Comparison of ENCODE assay signal across 38 cellular contexts in the genomic region with DNA sequence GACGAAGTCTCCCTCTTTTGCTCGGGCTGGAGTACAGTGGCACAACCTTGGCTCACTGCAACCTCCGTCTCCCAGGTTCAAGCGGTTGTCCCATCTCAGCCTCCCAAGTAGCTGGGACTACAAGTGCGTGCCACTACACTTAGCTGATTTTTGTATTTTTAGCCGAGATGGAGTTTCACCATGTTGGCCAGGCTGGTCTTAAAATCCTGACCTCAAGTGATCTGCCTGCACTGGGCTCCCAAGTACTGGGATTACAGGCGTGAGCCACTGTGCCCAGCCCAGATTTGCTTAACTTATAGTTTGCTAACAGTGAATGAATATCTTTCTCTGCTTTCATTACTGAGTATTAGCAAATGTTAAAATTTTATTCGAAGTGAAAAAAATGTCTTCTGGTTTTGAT.
"Had no signal": no experiment of that assay in that cellular context is flagged by ENCODE, and none has a peak within 500 bp of the region (broad histone marks: within the 10 kb centered on the region; RNA-seq: fewer than 3 reads in every experiment).

No MANE protein-coding gene starts in this region.

- DNase-seq: activated effector memory CD4-positive, alpha-beta T cell treated with anti-CD3 and anti-CD28 coated beads, Interleukin-2, amount 50 U/mL, for 16 hours; activated effector memory CD4-positive, alpha-beta T cell treated with Interleukin-2 at 50 U/mL for 16 hours; activated gamma-delta T cell; activated gamma-delta T cell treated with Interleukin-2 at 50 U/mL for 16 hours; activated naive CD4-positive, alpha-beta T cell; activated naive CD4-positive, alpha-beta T cell treated with anti-CD3 and anti-CD28 coated beads for 36 hours; activated naive CD4-positive, alpha-beta T cell treated with anti-CD3 and anti-CD28 coated beads, Interleukin-2, amount 10 ng/mL, durations not matched to agents 7 days and 5 days; activated naive CD4-positive, alpha-beta T cell treated with anti-CD3 and anti-CD28 coated beads, Interleukin-2, amount 50 U/mL, for 16 hours; activated naive CD4-positive, alpha-beta T cell treated with Interleukin-2 at 50 U/mL for 16 hours; activated naive CD8-positive, alpha-beta T cell treated with anti-CD3 and anti-CD28 coated beads for 36 hours; activated naive CD8-positive, alpha-beta T cell treated with anti-CD3 and anti-CD28 coated beads, Interleukin-2, amount 10 ng/mL, durations not matched to agents 7 days and 5 days; activated naive CD8-positive, alpha-beta T cell treated with anti-CD3 and anti-CD28 coated beads, Interleukin-2, amount 50 U/mL, for 24 hours; activated T-cell treated with anti-CD3 and anti-CD28 coated beads, Interleukin-2, amount 50 U/mL, for 1 hour; activated T-cell treated with anti-CD3 and anti-CD28 coated beads, Interleukin-2, amount 50 U/mL, for 24 hours; activated T-cell treated with anti-CD3 and anti-CD28 coated beads, Interleukin-2, amount 50 U/mL, for 4 hours; activated T-cell treated with anti-CD3 and anti-CD28 coated beads, Interleukin-2, amount 50 U/mL, for 48 hours; activated T-cell treated with anti-CD3 and anti-CD28 coated beads, Interleukin-2, amount 50 U/mL, for 72 hours; adrenal gland; amniotic stem cell; amygdala; anterior cingulate cortex; aorta; body of pancreas; brain microvascular endothelial cell; caudate nucleus; central memory CD4-positive, alpha-beta T cell; cerebellar nuclear complex had no signal

- H3K4me1 ChIP-seq: adrenal gland, ascending aorta, body of pancreas, breast epithelium had no signal

- H3K9me3 ChIP-seq: adrenal gland, body of pancreas, breast epithelium had no signal

- ATAC-seq: activated naive CD4-positive, alpha-beta T cell treated with anti-CD3 and anti-CD28 coated beads, Interleukin-2, amount 50 U/mL, for 72 hours; activated naive CD8-positive, alpha-beta T cell treated with anti-CD3 and anti-CD28 coated beads, Interleukin-2, amount 50 U/mL, for 24 hours; activated T-cell treated with anti-CD3 and anti-CD28 coated beads, Interleukin-2, amount 50 U/mL, for 4 hours; activated T-cell treated with anti-CD3 and anti-CD28 coated beads, Interleukin-2, amount 50 U/mL, for 72 hours; activated T-helper 17 cell treated with anti-CD3 and anti-CD28 coated beads, Interleukin-2, amount 50 U/mL, for 72 hours; body of pancreas had no signal

- H3K36me3 ChIP-seq: brain microvascular endothelial cell, breast epithelium had no signal

- H3K27me3 Mint-ChIP-seq: activated naive CD4-positive, alpha-beta T cell treated with anti-CD3 and anti-CD28 coated beads, Interleukin-2, amount 10 ng/mL, durations not matched to agents 7 days and 5 days; activated naive CD4-positive, alpha-beta T cell treated with anti-CD3 and anti-CD28 coated beads, Interleukin-2, amount 50 U/mL, for 24 hours; activated naive CD8-positive, alpha-beta T cell; activated naive CD8-positive, alpha-beta T cell treated with anti-CD3 and anti-CD28 coated beads for 36 hours; activated naive CD8-positive, alpha-beta T cell treated with anti-CD3 and anti-CD28 coated beads, Interleukin-2, amount 10 ng/mL, durations not matched to agents 7 days and 5 days; activated naive CD8-positive, alpha-beta T cell treated with anti-CD3 and anti-CD28 coated beads, Interleukin-2, amount 50 U/mL, for 24 hours; activated T-cell treated with anti-CD3 and anti-CD28 coated beads, Interleukin-2, amount 50 U/mL, for 24 hours; activated T-helper 17 cell treated with anti-CD3 and anti-CD28 coated beads, Interleukin-2, amount 50 U/mL, for 72 hours; brain; central memory CD8-positive, alpha-beta T cell had no signal

- H3K27ac Mint-ChIP-seq: activated naive CD4-positive, alpha-beta T cell treated with anti-CD3 and anti-CD28 coated beads for 36 hours; activated naive CD4-positive, alpha-beta T cell treated with anti-CD3 and anti-CD28 coated beads, Interleukin-2, amount 10 ng/mL, durations not matched to agents 7 days and 5 days; activated naive CD4-positive, alpha-beta T cell treated with anti-CD3 and anti-CD28 coated beads, Interleukin-2, amount 50 U/mL, for 24 hours; activated naive CD4-positive, alpha-beta T cell treated with anti-CD3 and anti-CD28 coated beads, Interleukin-2, amount 50 U/mL, for 72 hours; activated naive CD8-positive, alpha-beta T cell; activated naive CD8-positive, alpha-beta T cell treated with anti-CD3 and anti-CD28 coated beads for 36 hours; activated naive CD8-positive, alpha-beta T cell treated with anti-CD3 and anti-CD28 coated beads, Interleukin-2, amount 10 ng/mL, durations not matched to agents 7 days and 5 days; activated naive CD8-positive, alpha-beta T cell treated with anti-CD3 and anti-CD28 coated beads, Interleukin-2, amount 50 U/mL, for 24 hours; activated T-cell treated with anti-CD3 and anti-CD28 coated beads, Interleukin-2, amount 50 U/mL, for 24 hours; activated T-cell treated with anti-CD3 and anti-CD28 coated beads, Interleukin-2, amount 50 U/mL, for 72 hours; activated T-helper 1 cell treated with anti-CD3 and anti-CD28 coated beads, Interleukin-12 subunit alpha, Interleukin-12 subunit beta, Interleukin-2, Interleukin-4 antibody, amounts not matched to agents 30 ng/mL and 10 ng/mL and 1 ng/mL, durations not matched to agents 14 hours and 24 hours and 36 hours; activated T-helper 17 cell treated with anti-CD3 and anti-CD28 coated beads, Interleukin-2, amount 50 U/mL, for 72 hours; activated T-helper 2 cell treated with anti-CD3 and anti-CD28 coated beads, Interferon-gamma antibody, Interleukin-2, Interleukin-4, amounts not matched to agents 10 μg/mL and 5 μg/mL and 100 μg/mL, durations not matched to agents 14 hours and 24 hours and 36 hours; brain had no signal

- H3K4me3 Mint-ChIP-seq: activated naive CD4-positive, alpha-beta T cell treated with anti-CD3 and anti-CD28 coated beads for 36 hours; activated naive CD4-positive, alpha-beta T cell treated with anti-CD3 and anti-CD28 coated beads, Interleukin-2, amount 10 ng/mL, durations not matched to agents 7 days and 5 days; activated naive CD4-positive, alpha-beta T cell treated with anti-CD3 and anti-CD28 coated beads, Interleukin-2, amount 50 U/mL, for 24 hours; activated naive CD8-positive, alpha-beta T cell; activated naive CD8-positive, alpha-beta T cell treated with anti-CD3 and anti-CD28 coated beads for 36 hours; activated naive CD8-positive, alpha-beta T cell treated with anti-CD3 and anti-CD28 coated beads, Interleukin-2, amount 10 ng/mL, durations not matched to agents 7 days and 5 days; activated naive CD8-positive, alpha-beta T cell treated with anti-CD3 and anti-CD28 coated beads, Interleukin-2, amount 50 U/mL, for 24 hours; activated T-cell treated with anti-CD3 and anti-CD28 coated beads, Interleukin-2, amount 50 U/mL, for 24 hours; activated T-cell treated with anti-CD3 and anti-CD28 coated beads, Interleukin-2, amount 50 U/mL, for 4 hours; activated T-cell treated with anti-CD3 and anti-CD28 coated beads, Interleukin-2, amount 50 U/mL, for 72 hours; activated T-helper 1 cell treated with anti-CD3 and anti-CD28 coated beads, Interleukin-12 subunit alpha, Interleukin-12 subunit beta, Interleukin-2, Interleukin-4 antibody, amounts not matched to agents 30 ng/mL and 10 ng/mL and 1 ng/mL, durations not matched to agents 14 hours and 24 hours and 36 hours; activated T-helper 17 cell treated with anti-CD3 and anti-CD28 coated beads, Interleukin-2, amount 50 U/mL, for 72 hours; brain; central memory CD8-positive, alpha-beta T cell had no signal

- H3K27ac ChIP-seq: adrenal gland, ascending aorta, body of pancreas, brain microvascular endothelial cell, breast epithelium, cardiac muscle cell had no signal

- H3K4me3 ChIP-seq: adrenal gland, ascending aorta, body of pancreas, breast epithelium, cardiac muscle cell had no signal

- H3K27me3 ChIP-seq: adrenal gland, ascending aorta, body of pancreas, brain microvascular endothelial cell, breast epithelium, cardiac muscle cell had no signal

- H3K4me1 Mint-ChIP-seq: activated naive CD4-positive, alpha-beta T cell treated with anti-CD3 and anti-CD28 coated beads, Interleukin-2, amount 10 ng/mL, durations not matched to agents 7 days and 5 days; activated naive CD4-positive, alpha-beta T cell treated with anti-CD3 and anti-CD28 coated beads, Interleukin-2, amount 50 U/mL, for 24 hours; activated naive CD8-positive, alpha-beta T cell treated with anti-CD3 and anti-CD28 coated beads for 36 hours; activated naive CD8-positive, alpha-beta T cell treated with anti-CD3 and anti-CD28 coated beads, Interleukin-2, amount 50 U/mL, for 24 hours; activated T-helper 17 cell treated with anti-CD3 and anti-CD28 coated beads, Interleukin-2, amount 50 U/mL, for 72 hours; brain had no signal
